12 cellular contexts compared by ENCODE assay signal in the genomic region with DNA sequence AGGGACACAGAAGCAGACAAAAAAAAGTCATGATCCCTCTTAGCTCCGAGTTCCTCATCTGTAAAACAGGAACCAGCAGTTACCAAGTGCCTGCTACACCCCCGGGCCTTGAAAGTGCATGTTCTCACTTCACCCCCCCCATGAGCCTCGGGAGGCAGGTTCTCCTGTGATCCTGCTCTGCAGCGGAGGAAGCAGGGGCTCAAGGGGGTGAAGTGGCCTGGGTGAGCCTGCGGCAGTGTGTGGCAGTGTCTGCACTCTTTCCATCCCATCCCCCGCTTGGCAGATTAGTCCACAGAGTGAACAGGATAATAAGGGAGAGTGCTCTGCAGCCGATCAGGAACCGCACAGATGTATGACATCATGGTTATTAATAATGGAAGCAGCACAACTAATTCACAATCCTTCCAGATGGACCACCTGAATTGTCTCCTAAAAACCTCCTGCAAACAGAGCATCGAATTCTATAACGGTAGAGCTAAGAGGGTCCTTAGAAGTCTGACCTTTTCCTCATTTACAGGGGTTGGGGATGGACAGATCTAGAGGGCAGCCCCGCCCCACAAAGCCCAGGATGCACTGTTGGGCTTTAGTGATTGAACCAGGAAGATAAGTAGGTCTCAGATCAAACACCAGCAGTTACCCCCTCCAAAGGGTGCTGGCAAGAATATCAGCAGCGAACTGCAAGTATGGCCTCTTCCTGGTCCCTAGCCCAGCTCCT.
DNase-seq lines count a peak whose midpoint lies in the region; FAIRE-seq and TF ChIP-seq lines count a peak whose summit lies in the region.
"Had no signal": no experiment of that assay in that cellular context is flagged by ENCODE, and none has a peak within 500 bp of the region (broad histone marks: within the 10 kb centered on the region; RNA-seq: fewer than 3 reads in every experiment).

No MANE protein-coding gene starts in this region.

- peak; percentile 48 for DNase-seq in activated CD8-positive, alpha-beta memory T cell treated with anti-CD3 and anti-CD28 coated beads, Interleukin-2, amount 50 U/mL, for 48 hours
- no peak for DNase-seq in activated CD8-positive, alpha-beta memory T cell treated with anti-CD3 and anti-CD28 coated beads for 24 hours
- DNase-seq in WERI-Rb-1 (peak; percentile 90), sigmoid colon (peak; percentile 56), NCI-H187 treated with DMSO at 0.1 percent for 48 hours (lab: John Stamatoyannopoulos, UW) (no peak), NCI-H1048 (lab: John Stamatoyannopoulos, UW) (no peak), RCC 7860 (ENCODE audit: low spot score) (no peak)
- DNase-seq: dermis blood vessel endothelial cell, GF-D8, NCI-H1436 had no signal

- TF ChIP-seq EP300 in sigmoid colon (IDR thresholded peaks at IDR 0.05), result no peak

- TF ChIP-seq POLR2A in sigmoid colon (IDR thresholded peaks at IDR 0.05), result no peak

- H3K9me3 ChIP-seq in KOPT-K1 (ENCODE audit: insufficient read depth, low read length, poor library complexity, severe bottlenecking) (no peaks in the 10 kb centered on the region), WERI-Rb-1 (ENCODE audit: severe bottlenecking) (no peaks in the 10 kb centered on the region), sigmoid colon (no peaks in the 10 kb centered on the region)
- H3K9me3 ChIP-seq: upper lobe of left lung had no signal

- intact Hi-C loops in sigmoid colon (cut with DNase I), result no loop called here

- H3K4me3 ChIP-seq in WERI-Rb-1 (ENCODE audit: low read depth, low read length), result peak overlapping the region; percentile 15
- H3K4me3 ChIP-seq in sigmoid colon, result no peak overlapping the region
- H3K4me3 ChIP-seq: upper lobe of left lung had no signal

- TF ChIP-seq CTCF in WERI-Rb-1 (IDR thresholded peaks at IDR 0.05; ENCODE audit: low read depth, low read length), result no peak
- TF ChIP-seq CTCF in sigmoid colon (IDR thresholded peaks at IDR 0.05), result no peak

- peak overlapping the region; percentile 12 for H3K27ac ChIP-seq in KOPT-K1 (ENCODE audit: low read depth, low read length, poor library complexity, severe bottlenecking)
- H3K27ac ChIP-seq in WERI-Rb-1, result peak overlapping the region; percentile 69
- H3K27ac ChIP-seq in sigmoid colon, result no peak overlapping the region
- H3K27ac ChIP-seq: upper lobe of left lung had no signal

- H3K36me3 ChIP-seq in KOPT-K1 (ENCODE audit: insufficient read depth, low read length), result peaks cover 6% of the 10 kb centered on the region; the same call in 1 of the 2 replicates
- no peaks in the 10 kb centered on the region for H3K36me3 ChIP-seq in WERI-Rb-1
- no peaks in the 10 kb centered on the region for H3K36me3 ChIP-seq in sigmoid colon
- H3K36me3 ChIP-seq: upper lobe of left lung had no signal

- WGBS in sigmoid colon, 2 donors, result 71 to 89% methylated on average over 12 of the region's 12 CpGs

- H3K4me1 ChIP-seq in sigmoid colon, result peaks cover 0 to 22% (median 15%) of the 10 kb centered on the region in 4 donors

- H3K27me3 ChIP-seq in WERI-Rb-1 (ENCODE audit: insufficient read depth, low read depth, severe bottlenecking) (no peaks in the 10 kb centered on the region), sigmoid colon (no peaks in the 10 kb centered on the region)
- H3K27me3 ChIP-seq: upper lobe of left lung had no signal

- no peak for FAIRE-seq in RCC 7860 (lab: Jason Lieb, UNC)

Comparison
In these comparisons a context has a peak if more than half of its experiments do, and no peak if none do; other contexts are left out.
1. DNase-seq: peak in activated CD8-positive, alpha-beta memory T cell treated with anti-CD3 and anti-CD28 coated beads, Interleukin-2, amount 50 U/mL, for 48 hours (single experiment), WERI-Rb-1 (single experiment) and sigmoid colon (single experiment); none in activated CD8-positive, alpha-beta memory T cell treated with anti-CD3 and anti-CD28 coated beads for 24 hours (single experiment), NCI-H187 treated with DMSO at 0.1 percent for 48 hours (single experiment), NCI-H1048 (single experiment) and RCC 7860 (single experiment).
2. H3K27ac ChIP-seq: peak in KOPT-K1 (single experiment) and WERI-Rb-1 (single experiment); none in sigmoid colon (0 of 4).